ENCODE assay signal across 11 cellular contexts in the genomic region with DNA sequence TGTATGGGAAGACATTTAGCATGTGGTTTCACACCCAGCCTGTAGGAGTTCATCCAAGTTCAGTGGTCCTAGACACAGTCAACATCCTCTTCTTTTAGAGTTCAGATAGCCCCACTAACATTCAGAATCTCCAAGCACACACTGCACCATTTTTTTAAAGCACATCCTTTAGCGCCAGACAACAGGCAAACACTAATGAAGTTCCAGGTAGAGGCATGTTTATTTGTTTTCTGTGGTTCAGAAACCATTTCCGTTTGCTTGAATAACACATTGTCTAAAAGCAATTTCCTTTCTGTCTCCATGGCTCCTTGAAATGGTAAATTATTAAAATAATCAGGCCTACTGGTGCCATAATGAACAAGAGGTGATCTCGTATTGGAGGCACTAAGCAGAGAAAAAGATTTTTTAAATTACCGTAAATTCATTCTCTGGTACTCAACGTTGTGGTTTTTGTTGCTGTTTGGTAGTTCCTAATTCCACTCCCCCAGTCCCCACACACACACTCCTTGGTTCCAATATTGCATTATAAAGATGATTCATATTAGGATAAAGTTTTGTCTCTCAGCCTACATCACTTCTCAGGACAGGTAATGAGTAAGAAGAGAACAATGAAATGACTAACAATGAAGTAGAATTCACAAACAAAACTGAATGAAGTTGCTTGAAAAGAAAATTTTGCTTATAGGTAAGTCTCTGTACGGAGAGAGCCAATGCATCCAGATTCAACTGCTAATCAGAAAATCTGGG.
DNase-seq lines count a peak whose midpoint lies in the region; ATAC-seq and FAIRE-seq lines count a peak whose summit lies in the region.
"Had no signal": no experiment of that assay in that cellular context is flagged by ENCODE, and none has a peak within 500 bp of the region (broad histone marks: within the 10 kb centered on the region; RNA-seq: fewer than 3 reads in every experiment).

No MANE protein-coding gene starts in this region.

- no peak for FAIRE-seq in frontal cortex (lab: Jason Lieb, UNC)

- DNase-seq in stimulated activated naive CD4-positive, alpha-beta T cell treated with Interleukin-2 at 50 U/mL for 16 hours (lab: John Stamatoyannopoulos, UW) = peak; percentile 22
- DNase-seq in stimulated activated naive CD4-positive, alpha-beta T cell (lab: John Stamatoyannopoulos, UW) = no peak
- DNase-seq in RKO (ENCODE audit: low spot score) (peak; percentile 37), NCI-H510A (lab: John Stamatoyannopoulos, UW) (no peak), mucosa of gallbladder (ENCODE audit: low spot score) (no peak), frontal cortex (ENCODE audit: low spot score in 2 of 2) (no peak), NCI-H526 (lab: John Stamatoyannopoulos, UW) (no peak)
- DNase-seq: Kasumi-1; naive B cell; stimulated activated CD8-positive, alpha-beta memory T cell treated with anti-CD3 and anti-CD28 coated beads, Interleukin-4, amount 100 ng/mL, for 48 hours had no signal

- peak; percentile 84 for ATAC-seq in HG02642 (IDR thresholded peaks at IDR 0.05; ENCODE audit: poor library complexity, unreplicated experiment)

Comparison
In these comparisons a context has a peak if more than half of its experiments do, and no peak if none do; other contexts are left out.
1. DNase-seq: peak in stimulated activated naive CD4-positive, alpha-beta T cell treated with Interleukin-2 at 50 U/mL for 16 hours (single experiment) and RKO (single experiment); none in stimulated activated naive CD4-positive, alpha-beta T cell (0 of 6), NCI-H510A (single experiment), mucosa of gallbladder (single experiment), frontal cortex (0 of 2) and NCI-H526 (0 of 2).